In the genomic region with DNA sequence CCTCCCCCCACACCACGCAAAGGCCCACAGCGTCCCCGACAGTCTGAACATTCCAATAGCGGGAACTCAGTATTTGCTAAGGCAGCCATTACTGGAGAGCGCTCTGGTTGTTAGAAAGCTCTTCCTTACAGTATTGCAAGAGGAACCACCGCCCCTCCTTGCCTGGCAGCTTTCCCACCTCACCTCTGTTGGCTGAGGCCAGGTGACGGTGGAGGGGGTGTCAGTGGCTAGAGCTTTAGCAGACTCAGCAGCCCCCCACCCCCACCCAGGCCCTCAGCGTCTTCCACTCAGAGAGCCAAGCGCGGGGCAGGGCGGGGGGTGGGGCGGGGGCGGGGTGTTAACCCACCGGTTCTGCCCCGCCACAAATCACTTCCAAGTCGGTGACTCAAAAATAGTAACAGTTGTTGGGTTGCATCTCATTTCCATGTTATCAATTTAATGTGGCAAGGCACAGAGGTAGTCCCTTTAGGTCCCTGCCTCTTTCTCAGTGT, we compare ENCODE assay signal across 8 cellular contexts. TPM values are rescaled to one million over a fixed set of nuclear protein-coding genes. Genes with fewer than 3 reads are reported as not detected.
DNase-seq lines count a peak whose midpoint lies in the region; ATAC-seq, FAIRE-seq and TF ChIP-seq lines count a peak whose summit lies in the region.

No MANE protein-coding gene starts in this region.

- ATAC-seq in CD4-positive, CD25-positive, alpha-beta regulatory T cell (ENCODE audit: low read depth in 2 of 2) = peak in 1 of 2 donors; percentile 0
- peak; percentile 43 for ATAC-seq in stimulated activated effector memory CD8-positive, alpha-beta T cell treated with anti-CD3 and anti-CD28 coated beads, Interleukin-12 subunit alpha, Interleukin-12 subunit beta, amount 100 ng/mL, for 72 hours
- ATAC-seq in HG02938 (IDR thresholded peaks at IDR 0.05; ENCODE audit: unreplicated experiment) (no peak), GM19351 (IDR thresholded peaks at IDR 0.05; ENCODE audit: unreplicated experiment) (no peak)

- FAIRE-seq in astrocyte (lab: Jason Lieb, UNC) (no peak), kidney (lab: Jason Lieb, UNC) (no peak)

- H3K9me3 ChIP-seq in CD4-positive, CD25-positive, alpha-beta regulatory T cell (ENCODE audit: control insufficient read depth in 2 of 2, low read length in 2 of 2) = no peaks in the 10 kb centered on the region
- H3K9me3 ChIP-seq in astrocyte (ENCODE audit: insufficient read depth, low read depth, low read length) (no peaks in the 10 kb centered on the region), kidney (ENCODE audit: control insufficient read depth in 1 of 2, low read length in 2 of 2) (no peaks in the 10 kb centered on the region)

- peak overlapping the region; percentile 83 for H3K4me3 ChIP-seq in CD4-positive, CD25-positive, alpha-beta regulatory T cell (ENCODE audit: low read depth, low read length)
- H3K4me3 ChIP-seq in HL-60 (replicated peaks; ENCODE audit: insufficient read depth, low read length) (peak overlapping the region; percentile 28), astrocyte (ENCODE audit: insufficient read depth, low read depth, low read length) (no peak overlapping the region), kidney (ENCODE audit: low read length in 2 of 2) (peak overlapping the region in 1 of 2 donors; percentile 65)

- TF ChIP-seq CTCF in HL-60 (IDR thresholded peaks at IDR 0.05; ENCODE audit: insufficient read depth, low read length) (no peak), astrocyte (IDR thresholded peaks at IDR 0.05; ENCODE audit: insufficient read depth, low read depth, low read length) (no peak), kidney (IDR thresholded peaks at IDR 0.05; ENCODE audit: borderline replicate concordance, extremely low read depth, insufficient read depth) (peak; percentile 15)

- H4K20me1 ChIP-seq in astrocyte (ENCODE audit: insufficient read depth, low read length) = peaks cover 25% of the 10 kb centered on the region

- peaks cover 91% of the 10 kb centered on the region for H3K4me1 ChIP-seq in CD4-positive, CD25-positive, alpha-beta regulatory T cell (ENCODE audit: control insufficient read depth, insufficient read depth, low read length, poor library complexity, severe bottlenecking)
- H3K4me1 ChIP-seq in astrocyte (ENCODE audit: insufficient read depth, low read length) = peaks cover 59% of the 10 kb centered on the region
- peaks cover 3 to 49% of the 10 kb centered on the region in 2 donors for H3K4me1 ChIP-seq in kidney (ENCODE audit: control insufficient read depth in 1 of 2, insufficient read depth in 1 of 2, low read depth in 1 of 2, low read length in 2 of 2)

- peaks cover 0 to 2% (median 0%) of the 10 kb centered on the region in 7 donors for H3K9me3 Mint-ChIP-seq in CD4-positive, CD25-positive, alpha-beta regulatory T cell
- H3K9me3 Mint-ChIP-seq in astrocyte (ENCODE audit: unreplicated experiment) = no peaks in the 10 kb centered on the region
- no peaks in the 10 kb centered on the region for H3K9me3 Mint-ChIP-seq in stimulated activated effector memory CD8-positive, alpha-beta T cell treated with anti-CD3 and anti-CD28 coated beads, Interleukin-12 subunit alpha, Interleukin-12 subunit beta, amount 100 ng/mL, for 72 hours

- H3K79me2 ChIP-seq in astrocyte (ENCODE audit: insufficient read depth, low read length) = peaks cover 23% of the 10 kb centered on the region

- no peak for DNase-seq in CD4-positive, CD25-positive, alpha-beta regulatory T cell
- DNase-seq in HL-60 (ENCODE audit: low read depth in 1 of 2, low spot score in 1 of 2) = peak in 1 of 2 experiments; percentile 28
- peak; percentile 64 for DNase-seq in NOMO-1 treated with dmso at 0.1 percent for 144 hours (lab: John Stamatoyannopoulos, UW; ENCODE audit: unreplicated experiment)
- DNase-seq in astrocyte (ENCODE audit: low read depth) = peak; percentile 26
- DNase-seq in kidney = peak; percentile 88
- DNase-seq in stimulated activated effector memory CD8-positive, alpha-beta T cell treated with anti-CD3 and anti-CD28 coated beads, Interleukin-12 subunit alpha, Interleukin-12 subunit beta, amount 100 ng/mL, for 72 hours (ENCODE audit: low spot score in 2 of 2) = peak in 1 of 2 donors; percentile 73

- H3K36me3 ChIP-seq in CD4-positive, CD25-positive, alpha-beta regulatory T cell (ENCODE audit: control insufficient read depth, insufficient read depth, low read length) = no peaks in the 10 kb centered on the region
- H3K36me3 ChIP-seq in astrocyte (ENCODE audit: insufficient read depth, low read length) (no peaks in the 10 kb centered on the region), kidney (ENCODE audit: control insufficient read depth in 1 of 2, insufficient read depth in 2 of 2, low read length in 2 of 2) (no peaks in the 10 kb centered on the region)

- peak overlapping the region; percentile 87 to 94 (median 89) for H3K4me3 Mint-ChIP-seq in CD4-positive, CD25-positive, alpha-beta regulatory T cell
- peak overlapping the region; percentile 87 for H3K4me3 Mint-ChIP-seq in astrocyte (ENCODE audit: unreplicated experiment)
- peak overlapping the region; percentile 75 for H3K4me3 Mint-ChIP-seq in stimulated activated effector memory CD8-positive, alpha-beta T cell treated with anti-CD3 and anti-CD28 coated beads, Interleukin-12 subunit alpha, Interleukin-12 subunit beta, amount 100 ng/mL, for 72 hours

- peaks cover 6 to 77% (median 45%) of the 10 kb centered on the region in 4 donors for H3K4me1 Mint-ChIP-seq in CD4-positive, CD25-positive, alpha-beta regulatory T cell
- H3K4me1 Mint-ChIP-seq in astrocyte (ENCODE audit: low read depth, unreplicated experiment) = peaks cover 17% of the 10 kb centered on the region
- H3K4me1 Mint-ChIP-seq in stimulated activated effector memory CD8-positive, alpha-beta T cell treated with anti-CD3 and anti-CD28 coated beads, Interleukin-12 subunit alpha, Interleukin-12 subunit beta, amount 100 ng/mL, for 72 hours = peaks cover 78% of the 10 kb centered on the region

- H3K4me2 ChIP-seq in astrocyte (ENCODE audit: low read length) = peak overlapping the region; percentile 87

- peaks cover 45% of the 10 kb centered on the region for H3K27me3 Mint-ChIP-seq in CD4-positive, CD25-positive, alpha-beta regulatory T cell
- H3K27me3 Mint-ChIP-seq in astrocyte (ENCODE audit: low read depth, unreplicated experiment) = no peaks in the 10 kb centered on the region

- no peaks in the 10 kb centered on the region for H3K36me3 Mint-ChIP-seq in CD4-positive, CD25-positive, alpha-beta regulatory T cell
- H3K36me3 Mint-ChIP-seq in astrocyte (ENCODE audit: low read depth, unreplicated experiment) = peaks cover 1% of the 10 kb centered on the region
- peaks cover 5% of the 10 kb centered on the region for H3K36me3 Mint-ChIP-seq in stimulated activated effector memory CD8-positive, alpha-beta T cell treated with anti-CD3 and anti-CD28 coated beads, Interleukin-12 subunit alpha, Interleukin-12 subunit beta, amount 100 ng/mL, for 72 hours

- H2AFZ ChIP-seq in astrocyte (ENCODE audit: low read depth, low read length) = peak overlapping the region; percentile 85

- H3K9ac ChIP-seq in astrocyte (ENCODE audit: low read length) = peak overlapping the region; percentile 66
- peak overlapping the region in 1 of 2 donors; percentile 67 for H3K9ac ChIP-seq in kidney (ENCODE audit: low read length in 2 of 2)

- peak overlapping the region; percentile 60 to 86 (median 81) for H3K27ac Mint-ChIP-seq in CD4-positive, CD25-positive, alpha-beta regulatory T cell
- H3K27ac Mint-ChIP-seq in astrocyte (ENCODE audit: unreplicated experiment) = peak overlapping the region; percentile 99
- H3K27ac Mint-ChIP-seq in stimulated activated effector memory CD8-positive, alpha-beta T cell treated with anti-CD3 and anti-CD28 coated beads, Interleukin-12 subunit alpha, Interleukin-12 subunit beta, amount 100 ng/mL, for 72 hours = peak overlapping the region; percentile 73

- H3K27ac ChIP-seq in CD4-positive, CD25-positive, alpha-beta regulatory T cell (ENCODE audit: insufficient read depth, low read length, poor library complexity, severe bottlenecking) = peak overlapping the region; percentile 85
- H3K27ac ChIP-seq in HL-60 (replicated peaks) (peak overlapping the region; percentile 61), astrocyte (ENCODE audit: low read depth, low read length) (peak overlapping the region; percentile 83), kidney (ENCODE audit: low read depth in 2 of 2, low read length in 2 of 2) (peak overlapping the region; percentile 91 to 97)

- intact Hi-C loops in kidney (cut with DNase I) = no loop called here

- peaks cover 2% of the 10 kb centered on the region for H3K27me3 ChIP-seq in CD4-positive, CD25-positive, alpha-beta regulatory T cell (ENCODE audit: control insufficient read depth, insufficient read depth, low read length)
- H3K27me3 ChIP-seq in HL-60 (ENCODE audit: insufficient read depth, poor library complexity, severe bottlenecking) (peaks cover 39% of the 10 kb centered on the region), astrocyte (ENCODE audit: insufficient read depth, low read length) (peaks cover 4% of the 10 kb centered on the region)

RNA-seq across cellular contexts. Expression of gene PLEKHH3, which starts 2.3 kb away (rescaled TPM):
- 4.8 TPM for total RNA-seq in CD4-positive, CD25-positive, alpha-beta regulatory T cell
- 1 to 10 TPM in 1 of 4 donors, under 1 TPM in 3; 0.38 to 1.1 (median 0.66) TPM for polyA plus RNA-seq in CD4-positive, CD25-positive, alpha-beta regulatory T cell
- total RNA-seq in astrocyte (14.1 and 14.5 TPM in 2 replicates), kidney (21.2 TPM)
- 23.2 TPM for polyA plus RNA-seq in kidney (ENCODE audit: insufficient read depth, low read depth, low replicate concordance)

RNA-seq across cellular contexts. Expression of gene CCR10, which starts 2.6 kb away (rescaled TPM):
- total RNA-seq in CD4-positive, CD25-positive, alpha-beta regulatory T cell = 20.6 TPM
- polyA plus RNA-seq in CD4-positive, CD25-positive, alpha-beta regulatory T cell = 100 to 1,000 TPM in 1 of 4 donors, 10 to 100 TPM in 3; 45.2 to 133 (median 63.9) TPM
- total RNA-seq in astrocyte (0.65 and 0.84 TPM in 2 replicates), kidney (1.4 TPM)
- polyA plus RNA-seq in kidney (ENCODE audit: insufficient read depth, low read depth, low replicate concordance) = 1.7 TPM

RNA-seq across cellular contexts. Expression of gene CNTNAP1, which starts 3.3 kb away (rescaled TPM):
- 54.9 TPM for total RNA-seq in CD4-positive, CD25-positive, alpha-beta regulatory T cell
- 1 to 10 TPM in 3 of 4 donors, under 1 TPM in 1; 0.94 to 1.7 (median 1.4) TPM for polyA plus RNA-seq in CD4-positive, CD25-positive, alpha-beta regulatory T cell
- total RNA-seq in astrocyte = 11.4 and 16.4 TPM in 2 replicates
- 9.1 TPM for total RNA-seq in kidney
- polyA plus RNA-seq in kidney (ENCODE audit: insufficient read depth, low read depth, low replicate concordance) = 1.4 TPM

RNA-seq across cellular contexts. Expression of gene TUBG2, which starts 20.0 kb away (rescaled TPM):
- 13.7 TPM for total RNA-seq in CD4-positive, CD25-positive, alpha-beta regulatory T cell
- 1 to 10 TPM; 2.8 to 4.0 (median 3.8) TPM for polyA plus RNA-seq in CD4-positive, CD25-positive, alpha-beta regulatory T cell
- total RNA-seq in astrocyte = 14.4 and 16.6 TPM in 2 replicates
- total RNA-seq in kidney = 19.9 TPM
- 39.9 TPM for polyA plus RNA-seq in kidney (ENCODE audit: insufficient read depth, low read depth, low replicate concordance)

Comparison
In these comparisons a context has a peak if more than half of its experiments do, and no peak if none do; other contexts are left out.
1. DNase-seq: peak in NOMO-1 treated with dmso at 0.1 percent for 144 hours (single experiment), astrocyte (single experiment) and kidney (single experiment); none in CD4-positive, CD25-positive, alpha-beta regulatory T cell (0 of 3).
2. Peak in every context shown above with its lines, with median percentiles within 50 percentile points of each other: H3K27ac ChIP-seq, H3K27ac Mint-ChIP-seq and H3K4me3 Mint-ChIP-seq.